Comparison of ENCODE assay signal across 18 cellular contexts in the genomic region with DNA sequence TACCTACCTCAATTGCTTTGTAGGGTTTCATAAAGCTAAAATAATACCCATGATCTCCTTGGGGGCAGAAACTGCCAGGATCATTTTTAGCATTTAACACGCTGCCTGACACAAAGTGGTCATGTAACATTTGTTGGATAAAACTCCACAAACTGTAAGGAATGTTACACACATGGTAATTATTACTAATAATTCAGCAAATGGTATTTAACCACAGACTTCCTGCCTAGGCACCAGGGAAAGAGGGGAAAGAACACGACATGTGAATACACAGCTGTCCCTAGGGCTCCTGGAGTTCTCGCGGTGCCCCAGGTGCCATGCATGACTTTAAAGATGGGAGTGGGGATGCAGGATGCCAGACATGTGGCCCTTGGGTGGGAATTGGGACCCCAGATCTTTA. TPM values are rescaled to one million over a fixed set of nuclear protein-coding genes. Genes with fewer than 3 reads are reported as not detected.
DNase-seq lines count a peak whose midpoint lies in the region; ATAC-seq and TF ChIP-seq lines count a peak whose summit lies in the region.
"Had no signal": no experiment of that assay in that cellular context is flagged by ENCODE, and none has a peak within 500 bp of the region (broad histone marks: within the 10 kb centered on the region; RNA-seq: fewer than 3 reads in every experiment).

No MANE protein-coding gene starts in this region.

- no peak overlapping the region for H3K4me3 ChIP-seq in epithelial cell of esophagus (ENCODE audit: low read length)
- H3K4me3 ChIP-seq: right atrium auricular region had no signal

- DNase-seq in EH (ENCODE audit: low read depth), result peak; percentile 72
- no peak for DNase-seq in RWPE1 (ENCODE audit: low spot score)
- DNase-seq in epithelial cell of esophagus (ENCODE audit: low read depth), result peak; percentile 24
- no peak for DNase-seq in neural crest cell (ENCODE audit: low read depth, low spot score)
- no peak for DNase-seq in dermis blood vessel endothelial cell
- DNase-seq in activated naive CD4-positive, alpha-beta T cell (lab: John Stamatoyannopoulos, UW), result no peak
- no peak for DNase-seq in activated CD8-positive, alpha-beta memory T cell treated with anti-CD3 and anti-CD28 coated beads, Interleukin-2, amount 50 U/mL, for 48 hours
- DNase-seq: activated CD4-positive, alpha-beta memory T cell treated with anti-CD3 and anti-CD28 coated beads, Interleukin-2, amount 10 ng/mL, durations not matched to agents 7 days and 5 days; AML-193; GF-D8; GOT3; immature natural killer cell; NCI-H1694; NCI-H345; NK-92 treated with Interleukin-12 subunit alpha and Interleukin-12 subunit beta, amount 100 ng/mL, for 24 hours had no signal

- H3K27ac ChIP-seq in RWPE1, result peak overlapping the region; percentile 95

- H3K4me3 Mint-ChIP-seq in neural crest cell, result no peak overlapping the region
- H3K4me3 Mint-ChIP-seq: activated CD4-positive, alpha-beta memory T cell treated with anti-CD3 and anti-CD28 coated beads, Interleukin-2, amount 10 ng/mL, durations not matched to agents 7 days and 5 days; activated T-helper 17 cell treated with anti-CD3 and anti-CD28 coated beads, Interleukin-2, amount 50 U/mL, for 72 hours; immature natural killer cell had no signal

- ATAC-seq in activated CD4-positive, CD25-positive, alpha-beta regulatory T cell treated with anti-CD3 and anti-CD28 coated beads, Interleukin-2, amount 50 U/mL, for 24 hours, result no peak
- ATAC-seq: activated T-helper 17 cell treated with anti-CD3 and anti-CD28 coated beads, Interleukin-2, amount 50 U/mL, for 72 hours had no signal

- TF ChIP-seq CTCF in RWPE1 (conservative IDR thresholded peaks at IDR 0.05; ENCODE audit: low read depth), result no peak
- no peak for TF ChIP-seq CTCF in epithelial cell of esophagus (IDR thresholded peaks at IDR 0.05; ENCODE audit: insufficient read depth, low read depth, low read length, missing control alignments)
- TF ChIP-seq CTCF in neural crest cell (conservative IDR thresholded peaks at IDR 0.05), result no peak

- no peaks in the 10 kb centered on the region for H3K36me3 Mint-ChIP-seq in neural crest cell (ENCODE audit: low read depth)
- H3K36me3 Mint-ChIP-seq: immature natural killer cell had no signal

- POLR2A ChIA-PET in RWPE1 (lab: Yijun Ruan, JAX; ENCODE audit: low non-redundant PET), result no interaction called here

- CTCF ChIA-PET in RWPE1 (lab: Yijun Ruan, JAX), result no interaction called here

- peak overlapping the region; percentile 14 for H3K27ac Mint-ChIP-seq in neural crest cell (ENCODE audit: unreplicated experiment)
- H3K27ac Mint-ChIP-seq: activated CD4-positive, alpha-beta memory T cell treated with anti-CD3 and anti-CD28 coated beads, Interleukin-2, amount 10 ng/mL, durations not matched to agents 7 days and 5 days; activated T-helper 17 cell treated with anti-CD3 and anti-CD28 coated beads, Interleukin-2, amount 50 U/mL, for 72 hours; immature natural killer cell had no signal

- no peaks in the 10 kb centered on the region for H3K27me3 Mint-ChIP-seq in neural crest cell (ENCODE audit: low read depth)

- H3K4me1 Mint-ChIP-seq in neural crest cell, result peaks cover 61% of the 10 kb centered on the region
- H3K4me1 Mint-ChIP-seq: immature natural killer cell had no signal

- no peaks in the 10 kb centered on the region for H3K9me3 Mint-ChIP-seq in neural crest cell
- H3K9me3 Mint-ChIP-seq: activated CD4-positive, alpha-beta memory T cell treated with anti-CD3 and anti-CD28 coated beads, Interleukin-2, amount 10 ng/mL, durations not matched to agents 7 days and 5 days; activated T-helper 17 cell treated with anti-CD3 and anti-CD28 coated beads, Interleukin-2, amount 50 U/mL, for 72 hours; immature natural killer cell had no signal

RNA-seq across cellular contexts. Expression of gene ASAP2, which starts 43.5 kb away (rescaled TPM):
- 48.6 and 51.8 TPM in 2 replicates for total RNA-seq in neural crest cell
- total RNA-seq in dermis blood vessel endothelial cell, result 58.0 and 59.6 TPM in 2 replicates

Comparison
In these comparisons a context has a peak if more than half of its experiments do, and no peak if none do; other contexts are left out.
1. DNase-seq: peak in EH (single experiment) and epithelial cell of esophagus (single experiment); none in RWPE1 (single experiment), neural crest cell (single experiment), dermis blood vessel endothelial cell (single experiment), activated naive CD4-positive, alpha-beta T cell (0 of 4) and activated CD8-positive, alpha-beta memory T cell treated with anti-CD3 and anti-CD28 coated beads, Interleukin-2, amount 50 U/mL, for 48 hours (single experiment).